In the genomic region with DNA sequence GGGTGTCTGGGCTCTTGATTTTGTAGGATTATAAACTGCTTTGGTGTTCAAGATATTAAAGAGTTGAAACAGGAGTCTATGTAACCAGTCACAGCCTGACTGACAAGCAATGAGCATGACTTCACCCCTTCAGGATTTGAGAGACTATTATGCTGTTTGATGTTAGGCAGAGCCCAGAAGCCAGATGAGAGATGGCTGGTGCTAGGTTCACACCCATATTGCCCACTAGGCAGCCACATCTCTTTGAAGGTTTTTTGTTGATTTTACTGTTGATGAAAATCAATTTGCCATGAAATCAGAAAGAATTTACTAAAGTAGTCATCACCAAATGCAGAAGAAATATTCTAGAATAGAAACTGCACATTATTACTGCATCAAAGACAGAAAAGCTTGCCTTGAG, we compare ENCODE assay signal across 27 cellular contexts.
"Had no signal": no experiment of that assay in that cellular context is flagged by ENCODE, and none has a peak within 500 bp of the region (broad histone marks: within the 10 kb centered on the region; RNA-seq: fewer than 3 reads in every experiment).

No MANE protein-coding gene starts in this region.

- H3K27ac ChIP-seq: brain microvascular endothelial cell had no signal

- DNase-seq: activated CD4-positive, alpha-beta memory T cell treated with anti-CD3 and anti-CD28 coated beads for 36 hours; activated CD4-positive, alpha-beta T cell treated with anti-CD3 and anti-CD28 coated beads, Interleukin-2, amount 10 ng/mL, durations not matched to agents 7 days and 5 days; activated CD4-positive, CD25-positive, alpha-beta regulatory T cell; activated CD8-positive, alpha-beta memory T cell treated with anti-CD3 and anti-CD28 coated beads for 24 hours; activated effector memory CD4-positive, alpha-beta T cell treated with anti-CD3 and anti-CD28 coated beads, Interleukin-2, amount 50 U/mL, for 16 hours; activated naive CD4-positive, alpha-beta T cell treated with Interleukin-2 at 50 U/mL for 16 hours; activated naive CD8-positive, alpha-beta T cell treated with anti-CD3 and anti-CD28 coated beads, Interleukin-2, amount 50 U/mL, for 24 hours; activated T-cell treated with anti-CD3 and anti-CD28 coated beads, Interleukin-2, amount 50 U/mL, for 4 hours; amygdala; brain microvascular endothelial cell; cerebellar nuclear complex; KG1; MV-4-11; NCI-H1092 treated with DMSO at 0.1 percent for 48 hours; NCI-H1436; NCI-H1694 treated with DMSO at 0.1 percent for 48 hours; NCI-H2081; NCI-H2171 treated with DMSO at 0.1 percent for 48 hours; NCI-H226; NCI-H526; NCI-H774; NK-92 treated with Interleukin-12 subunit alpha and Interleukin-12 subunit beta, amount 100 ng/mL, for 24 hours; PC-3; SHP77 treated with DMSO at 0.1 percent for 48 hours; T-helper 17 cell; T-helper 9 cell had no signal

- ATAC-seq: activated naive CD4-positive, alpha-beta T cell treated with anti-CD3 and anti-CD28 coated beads, Interleukin-2, amount 50 U/mL, for 72 hours; activated naive CD8-positive, alpha-beta T cell treated with anti-CD3 and anti-CD28 coated beads, Interleukin-2, amount 50 U/mL, for 24 hours; activated T-cell treated with anti-CD3 and anti-CD28 coated beads, Interleukin-2, amount 50 U/mL, for 4 hours; PC-3; T-helper 17 cell had no signal

- H3K27me3 ChIP-seq: brain microvascular endothelial cell had no signal

- H3K36me3 ChIP-seq: brain microvascular endothelial cell had no signal
